Comparison of ENCODE assay signal across 20 cellular contexts in genomic region chr7:149644754-149645153, GRCh38.
"Had no signal": no experiment of that assay in that cellular context is flagged by ENCODE, and none has a peak within 500 bp of the region (broad histone marks: within the 10 kb centered on the region; RNA-seq: fewer than 3 reads in every experiment).

No MANE protein-coding gene starts in this region.

- H3K27me3 ChIP-seq: colonic mucosa, gastrocnemius medialis, tibial artery, upper lobe of left lung, vagina had no signal

- H3K27ac ChIP-seq: colonic mucosa, gastrocnemius medialis, left lung, lower lobe of right lung, parathyroid adenoma, tibial artery, upper lobe of left lung, vagina had no signal

- DNase-seq: colonic mucosa; dermis blood vessel endothelial cell; erythroblast; gastrocnemius medialis; islet precursor cell; left lung; lower lobe of right lung; midbrain; naive B cell; occipital lobe; right cardiac atrium; stimulated activated CD4-positive, alpha-beta T cell treated with anti-CD3 and anti-CD28 coated beads, Interleukin-4, amount 100 ng/mL, for 1 hour; stimulated activated CD8-positive, alpha-beta memory T cell treated with anti-CD3 and anti-CD28 coated beads, Interleukin-4, amount 100 ng/mL, for 48 hours; stimulated activated naive CD8-positive, alpha-beta T cell treated with anti-CD3 and anti-CD28 coated beads, Interleukin-15, Interleukin-2, amounts not matched to agents 100 U/mL and 50 U/mL, for 24 hours; tibial artery; upper lobe of left lung had no signal

- H3K9me3 ChIP-seq: colonic mucosa, gastrocnemius medialis, left lung, lower lobe of right lung, tibial artery, upper lobe of left lung, vagina had no signal

- ATAC-seq: gastrocnemius medialis; left lung; lower lobe of right lung; right cardiac atrium; stimulated activated effector memory CD8-positive, alpha-beta T cell treated with anti-CD3 and anti-CD28 coated beads, Interleukin-12 subunit alpha, Interleukin-12 subunit beta, amount 100 ng/mL, for 72 hours; stimulated activated naive CD8-positive, alpha-beta T cell treated with anti-CD3 and anti-CD28 coated beads, Interleukin-15, Interleukin-2, amounts not matched to agents 100 U/mL and 50 U/mL, for 24 hours had no signal

- H3K4me3 ChIP-seq: colonic mucosa, gastrocnemius medialis, left lung, lower lobe of right lung, smooth muscle cell, tibial artery, upper lobe of left lung, vagina had no signal

- H3K4me1 ChIP-seq: colonic mucosa, gastrocnemius medialis, left lung, lower lobe of right lung, parathyroid adenoma, tibial artery, upper lobe of left lung, vagina had no signal

- H3K36me3 ChIP-seq: colonic mucosa, gastrocnemius medialis, left lung, lower lobe of right lung, tibial artery, upper lobe of left lung, vagina had no signal
